Comparison of ENCODE assay signal across 15 cellular contexts in genomic region chr9:71791875-71792274, GRCh38. TPM values are rescaled to one million over a fixed set of nuclear protein-coding genes. Genes with fewer than 3 reads are reported as not detected.
A peak's percentile ranks its signal among the peaks of the same experiment; 100 is the strongest.
DNase-seq lines count a peak whose midpoint lies in the region; ATAC-seq and TF ChIP-seq lines count a peak whose summit lies in the region.
"Had no signal": no experiment of that assay in that cellular context is flagged by ENCODE, and none has a peak within 500 bp of the region (broad histone marks: within the 10 kb centered on the region; RNA-seq: fewer than 3 reads in every experiment).

No MANE protein-coding gene starts in this region.

- H3K27ac Mint-ChIP-seq in CD4-positive, alpha-beta T cell = peak overlapping the region; percentile 94
- peak overlapping the region; percentile 6 to 90 for H3K27ac Mint-ChIP-seq in effector memory CD8-positive, alpha-beta T cell
- peak overlapping the region; percentile 16 to 18 for H3K27ac Mint-ChIP-seq in natural killer cell treated with Interleukin-12 subunit alpha and Interleukin-12 subunit beta and Interleukin-15 and Interleukin-18, amount 100 ng/mL, for 72 hours

- H3K9me3 ChIP-seq in CD4-positive, alpha-beta T cell (ENCODE audit: control insufficient read depth, low read length) = no peaks in the 10 kb centered on the region
- no peaks in the 10 kb centered on the region for H3K9me3 ChIP-seq in vagina
- H3K9me3 ChIP-seq: colonic mucosa, spleen, thyroid gland had no signal

- no peak overlapping the region for H3K4me3 Mint-ChIP-seq in CD4-positive, alpha-beta T cell
- no peak overlapping the region for H3K4me3 Mint-ChIP-seq in effector memory CD8-positive, alpha-beta T cell
- no peak overlapping the region for H3K4me3 Mint-ChIP-seq in natural killer cell treated with Interleukin-12 subunit alpha and Interleukin-12 subunit beta and Interleukin-15 and Interleukin-18, amount 100 ng/mL, for 72 hours

- intact Hi-C loops in CD4-positive, alpha-beta T cell (cut with DNase I, micrococcal nuclease) = loop anchor here in 1 of 2 experiments (5.0 kb wide), 1 partner anchor 575 kb away; the partner anchor contains the start of gene ZFAND5
- intact Hi-C loops in vagina (cut with DNase I) = no loop called here
- intact Hi-C loops in head of caudate nucleus (cut with DNase I) = no loop called here

- no peak for DNase-seq in CD4-positive, alpha-beta T cell
- DNase-seq in H4 (ENCODE audit: low spot score) (peak; percentile 23), vagina (ENCODE audit: extremely low spot score in 2 of 2) (no peak), cortex of kidney (lab: John Stamatoyannopoulos, UW) (no peak), head of caudate nucleus (no peak)
- no peak for DNase-seq in effector memory CD8-positive, alpha-beta T cell
- no peak for DNase-seq in natural killer cell treated with Interleukin-12 subunit alpha and Interleukin-12 subunit beta and Interleukin-15 and Interleukin-18, amount 100 ng/mL, for 72 hours (ENCODE audit: low spot score)
- DNase-seq: activated gamma-delta T cell, colonic mucosa, NCI-H1436, NCI-H226, spleen, T-helper 1 cell, thyroid gland had no signal

- no peak overlapping the region for H3K27ac ChIP-seq in CD4-positive, alpha-beta T cell (ENCODE audit: low read depth, low read length)
- H3K27ac ChIP-seq in vagina = no peak overlapping the region
- H3K27ac ChIP-seq: colonic mucosa, thyroid gland had no signal

- no peaks in the 10 kb centered on the region for H3K9me3 Mint-ChIP-seq in CD4-positive, alpha-beta T cell
- H3K9me3 Mint-ChIP-seq in effector memory CD8-positive, alpha-beta T cell = peaks cover 3 to 7% of the 10 kb centered on the region in 2 donors
- no peaks in the 10 kb centered on the region for H3K9me3 Mint-ChIP-seq in natural killer cell treated with Interleukin-12 subunit alpha and Interleukin-12 subunit beta and Interleukin-15 and Interleukin-18, amount 100 ng/mL, for 72 hours

- TF ChIP-seq POLR2A in vagina (IDR thresholded peaks at IDR 0.05) = no peak

- no peaks in the 10 kb centered on the region for H3K27me3 ChIP-seq in CD4-positive, alpha-beta T cell (ENCODE audit: control insufficient read depth, insufficient read depth, low read length)
- no peaks in the 10 kb centered on the region for H3K27me3 ChIP-seq in vagina
- H3K27me3 ChIP-seq: colonic mucosa, spleen, thyroid gland had no signal

- H3K36me3 Mint-ChIP-seq in CD4-positive, alpha-beta T cell (ENCODE audit: low read depth) = no peaks in the 10 kb centered on the region
- H3K36me3 Mint-ChIP-seq in effector memory CD8-positive, alpha-beta T cell (ENCODE audit: insufficient read depth) = peaks cover 2% of the 10 kb centered on the region
- H3K36me3 Mint-ChIP-seq in natural killer cell treated with Interleukin-12 subunit alpha and Interleukin-12 subunit beta and Interleukin-15 and Interleukin-18, amount 100 ng/mL, for 72 hours = peaks cover 6% of the 10 kb centered on the region

- ATAC-seq in CD4-positive, alpha-beta T cell (ENCODE audit: poor library complexity) = no peak
- ATAC-seq in effector memory CD8-positive, alpha-beta T cell (replicated peaks) = no peak
- no peak for ATAC-seq in natural killer cell treated with Interleukin-12 subunit alpha and Interleukin-12 subunit beta and Interleukin-15 and Interleukin-18, amount 100 ng/mL, for 72 hours

- no peak overlapping the region for H3K4me3 ChIP-seq in vagina
- H3K4me3 ChIP-seq: colonic mucosa, lung, spleen, thyroid gland had no signal

- H3K27me3 Mint-ChIP-seq in CD4-positive, alpha-beta T cell = no peaks in the 10 kb centered on the region
- H3K27me3 Mint-ChIP-seq in effector memory CD8-positive, alpha-beta T cell = no peaks in the 10 kb centered on the region
- H3K27me3 Mint-ChIP-seq in natural killer cell treated with Interleukin-12 subunit alpha and Interleukin-12 subunit beta and Interleukin-15 and Interleukin-18, amount 100 ng/mL, for 72 hours = no peaks in the 10 kb centered on the region

- no peaks in the 10 kb centered on the region for H3K36me3 ChIP-seq in vagina
- H3K36me3 ChIP-seq: colonic mucosa, spleen, thyroid gland had no signal

- no peak for TF ChIP-seq CTCF in CD4-positive, alpha-beta T cell (IDR thresholded peaks at IDR 0.05)
- no peak for TF ChIP-seq CTCF in vagina (IDR thresholded peaks at IDR 0.05)

- H3K4me1 ChIP-seq in vagina = no peaks in the 10 kb centered on the region

- POLR2A ChIA-PET in CD4-positive, alpha-beta T cell (lab: Charles Lee) = interaction anchor here (0.7 to 8.5 kb wide), 3 partner anchors 9 to 25 kb away, joined by 3 to 140 read pairs (median 5); no protein-coding TSS in a partner anchor

- CTCF ChIA-PET in CD4-positive, alpha-beta T cell (lab: Charles Lee) = interaction anchor here (1.2 to 1.6 kb wide), 2 partner anchors 9 to 15 kb away, joined by 6 to 7 read pairs; no protein-coding TSS in a partner anchor

- peaks cover 60% of the 10 kb centered on the region for H3K4me1 Mint-ChIP-seq in CD4-positive, alpha-beta T cell (ENCODE audit: low read depth)
- H3K4me1 Mint-ChIP-seq in effector memory CD8-positive, alpha-beta T cell (ENCODE audit: low read depth in 2 of 2) = peaks cover 27 to 42% of the 10 kb centered on the region in 2 donors
- peaks cover 28% of the 10 kb centered on the region in 2 donors for H3K4me1 Mint-ChIP-seq in natural killer cell treated with Interleukin-12 subunit alpha and Interleukin-12 subunit beta and Interleukin-15 and Interleukin-18, amount 100 ng/mL, for 72 hours (ENCODE audit: low read depth in 2 of 2)

RNA-seq across cellular contexts. Expression of gene CEMIP2, which starts 23.6 kb away (rescaled TPM):
- 100 to 1,000 TPM; 301 to 305 TPM for total RNA-seq in CD4-positive, alpha-beta T cell
- 27.5 and 33.4 TPM in 2 replicates for total RNA-seq in H4 (2014; rRNA removed; shearing (Covaris generic))
- 10 to 100 TPM; 39.8 to 63.7 TPM for total RNA-seq in natural killer cell treated with Interleukin-12 subunit alpha and Interleukin-12 subunit beta and Interleukin-15 and Interleukin-18, amount 100 ng/mL, for 72 hours
- 46.7 TPM for total RNA-seq in vagina

Comparison
In these comparisons a context has a peak if more than half of its experiments do, and no peak if none do; other contexts are left out.
1. H3K27ac Mint-ChIP-seq: peak in every context shown above with its lines; median percentile 94 in CD4-positive, alpha-beta T cell; 48 in effector memory CD8-positive, alpha-beta T cell; 17 in natural killer cell treated with Interleukin-12 subunit alpha and Interleukin-12 subunit beta and Interleukin-15 and Interleukin-18, amount 100 ng/mL, for 72 hours.